In genomic region chr1:94335950-94336349, GRCh38 we compare ENCODE assay signal across 9 cellular contexts.
DNase-seq lines count a peak whose midpoint lies in the region; TF ChIP-seq lines count a peak whose summit lies in the region.
"Had no signal": no experiment of that assay in that cellular context is flagged by ENCODE, and none has a peak within 500 bp of the region (broad histone marks: within the 10 kb centered on the region; RNA-seq: fewer than 3 reads in every experiment).

No MANE protein-coding gene starts in this region.

- H3K9me3 Mint-ChIP-seq in endothelial cell (ENCODE audit: unreplicated experiment): no peaks in the 10 kb centered on the region

- H3K9me3 ChIP-seq in MG63 (no peaks in the 10 kb centered on the region), mesenchymal stem cell (ENCODE audit: control insufficient read depth, low read length) (no peaks in the 10 kb centered on the region)

- H3K4me2 ChIP-seq in mesenchymal stem cell (ENCODE audit: low read length, poor library complexity, severe bottlenecking): no peak overlapping the region

- H3K36me3 Mint-ChIP-seq in endothelial cell (ENCODE audit: low read depth, unreplicated experiment): no peaks in the 10 kb centered on the region

- peaks cover 8% of the 10 kb centered on the region for H3K4me1 ChIP-seq in mesenchymal stem cell (ENCODE audit: control insufficient read depth, insufficient read depth, low read depth, low read length)

- H3K36me3 ChIP-seq in MG63: no peaks in the 10 kb centered on the region; the same call in 1 of the 2 replicates
- H3K36me3 ChIP-seq in mesenchymal stem cell (ENCODE audit: control insufficient read depth in 1 of 2, insufficient read depth in 2 of 2, low read depth in 1 of 2, low read length in 2 of 2): no peaks in the 10 kb centered on the region

- no peak overlapping the region for H3K14ac ChIP-seq in mesenchymal stem cell (ENCODE audit: low read length in 2 of 2)

- no peak overlapping the region for H3K9ac ChIP-seq in mesenchymal stem cell (ENCODE audit: low read length)

- no peak overlapping the region for H3K18ac ChIP-seq in mesenchymal stem cell (ENCODE audit: low read depth in 1 of 2, low read length in 2 of 2)

- no peak overlapping the region for H4K91ac ChIP-seq in mesenchymal stem cell (ENCODE audit: low read length)

- H4K8ac ChIP-seq in mesenchymal stem cell (ENCODE audit: low read length): no peak overlapping the region

- TF ChIP-seq CTCF in GM12875 (IDR thresholded peaks at IDR 0.05; ENCODE audit: borderline replicate concordance, insufficient read depth, low read depth, low read length) (peak; percentile 53; the same call in 1 of the 2 replicates), endothelial cell (IDR thresholded peaks at IDR 0.05; ENCODE audit: unreplicated experiment) (peak; percentile 63)

- 0% methylated on average over 4 of the region's 6 CpGs for WGBS in mesenchymal stem cell

- H3K79me1 ChIP-seq in mesenchymal stem cell (replicated peaks; ENCODE audit: low read length, poor library complexity, severe bottlenecking): peaks cover 2% of the 10 kb centered on the region

- H3K4ac ChIP-seq in mesenchymal stem cell (ENCODE audit: low read depth in 1 of 2, low read length in 2 of 2): no peak overlapping the region

- peak overlapping the region; percentile 15 for H2BK15ac ChIP-seq in mesenchymal stem cell (ENCODE audit: low read depth, poor library complexity, severe bottlenecking)

- H3K27me3 Mint-ChIP-seq in endothelial cell (ENCODE audit: unreplicated experiment): peaks cover 2% of the 10 kb centered on the region

- H3K4me3 Mint-ChIP-seq in endothelial cell (ENCODE audit: unreplicated experiment): no peak overlapping the region

- DNase-seq in AG20443 (ENCODE audit: low spot score) (peak; percentile 68), MG63 (peak; percentile 56), SHP77 (lab: John Stamatoyannopoulos, UW) (peak; percentile 88 to 91), endothelial cell (ENCODE audit: low spot score) (peak; percentile 68), mesenchymal stem cell (peak; percentile 90), mesenteric fat pad (ENCODE audit: low spot score) (no peak)
- no peak for DNase-seq in central memory CD4-positive, alpha-beta T cell

- peaks cover 42% of the 10 kb centered on the region for H3K4me1 Mint-ChIP-seq in endothelial cell (ENCODE audit: unreplicated experiment)

- H2BK120ac ChIP-seq in mesenchymal stem cell (ENCODE audit: low read depth, low read length): no peak overlapping the region

- H2BK12ac ChIP-seq in mesenchymal stem cell (ENCODE audit: low read length in 2 of 2): no peak overlapping the region

- H3K4me3 ChIP-seq in GM12875 (ENCODE audit: low read depth, low read length) (no peak overlapping the region), MG63 (no peak overlapping the region), mesenchymal stem cell (ENCODE audit: insufficient read depth in 1 of 2, low read depth in 1 of 2, low read length in 2 of 2) (no peak overlapping the region)
- H3K4me3 ChIP-seq: skin epidermis had no signal

- no peaks in the 10 kb centered on the region for H3K27me3 ChIP-seq in MG63
- peaks cover 0 to 13% of the 10 kb centered on the region in 2 experiments for H3K27me3 ChIP-seq in mesenchymal stem cell (ENCODE audit: control insufficient read depth in 1 of 2, insufficient read depth in 1 of 2, low read length in 2 of 2)

- H2BK5ac ChIP-seq in mesenchymal stem cell (ENCODE audit: low read depth, low read length, poor library complexity, severe bottlenecking): no peak overlapping the region

- H3K23ac ChIP-seq in mesenchymal stem cell (ENCODE audit: low read length in 2 of 2): no peak overlapping the region

- H3K27ac ChIP-seq in mesenchymal stem cell (ENCODE audit: low read length, poor library complexity, severe bottlenecking): no peak overlapping the region

- no peak overlapping the region for H3K27ac Mint-ChIP-seq in endothelial cell (ENCODE audit: unreplicated experiment)

- no peak overlapping the region for H2AFZ ChIP-seq in mesenchymal stem cell (ENCODE audit: low read depth, low read length)

- H2AK5ac ChIP-seq in mesenchymal stem cell (ENCODE audit: low read length, severe bottlenecking): no peak overlapping the region

Comparison
In these comparisons a context has a peak if more than half of its experiments do, and no peak if none do; other contexts are left out.
1. DNase-seq: peak in AG20443 (single experiment), MG63 (single experiment), SHP77 (2 of 2), endothelial cell (single experiment) and mesenchymal stem cell (single experiment); none in central memory CD4-positive, alpha-beta T cell (single experiment) and mesenteric fat pad (single experiment).